In the genomic region with DNA sequence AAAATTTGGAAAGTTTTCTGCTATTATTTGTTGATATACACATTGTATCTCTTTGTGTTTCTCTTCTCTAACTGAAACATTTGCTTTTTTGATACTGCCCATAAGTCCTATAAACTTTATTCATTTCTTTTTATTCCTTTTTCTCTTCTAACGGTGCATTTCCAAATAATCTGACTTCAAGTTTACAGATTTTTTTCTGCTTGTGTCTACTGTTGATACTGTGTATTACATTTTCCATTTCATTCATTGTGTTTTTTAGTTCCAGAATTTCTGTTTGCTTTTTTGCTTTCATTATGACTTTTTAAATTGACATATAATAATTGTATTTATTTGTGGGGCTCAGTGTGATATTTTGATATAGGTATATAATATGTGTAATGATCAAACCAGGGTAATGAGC, we compare ENCODE assay signal across 10 cellular contexts. TPM values are rescaled to one million over a fixed set of nuclear protein-coding genes. Genes with fewer than 3 reads are reported as not detected.
"Had no signal": no experiment of that assay in that cellular context is flagged by ENCODE, and none has a peak within 500 bp of the region (broad histone marks: within the 10 kb centered on the region; RNA-seq: fewer than 3 reads in every experiment).

No MANE protein-coding gene starts in this region.

- H3K9me3 ChIP-seq: HAP-1 had no signal

- H2AFZ ChIP-seq: GM23248 had no signal

- H3K9ac ChIP-seq: GM23248 had no signal

- H3K4me3 ChIP-seq: GM23248, HAP-1 had no signal

- H3K36me3 ChIP-seq: HAP-1 had no signal

- FAIRE-seq: HTR-8/SVneo had no signal

- H3K4me1 ChIP-seq: HAP-1 had no signal

- DNase-seq: GM23248, GOT3, H7, HFFc6, KG1 had no signal

- H3K27ac ChIP-seq: GM23248 had no signal

RNA-seq across cellular contexts. Expression of a gene that starts 38.3 kb away (rescaled TPM):
- total RNA-seq: GM23248, H4, H7, HFFc6 had no signal
- polyA plus RNA-seq: IgD-negative memory B cell had no signal

RNA-seq across cellular contexts. Expression of a gene that starts 52.3 kb away (rescaled TPM):
- total RNA-seq: GM23248, H4, HFFc6, HT-29 had no signal
- polyA plus RNA-seq: IgD-negative memory B cell had no signal
